ENCODE assay signal across 1 cellular context in the genomic region with DNA sequence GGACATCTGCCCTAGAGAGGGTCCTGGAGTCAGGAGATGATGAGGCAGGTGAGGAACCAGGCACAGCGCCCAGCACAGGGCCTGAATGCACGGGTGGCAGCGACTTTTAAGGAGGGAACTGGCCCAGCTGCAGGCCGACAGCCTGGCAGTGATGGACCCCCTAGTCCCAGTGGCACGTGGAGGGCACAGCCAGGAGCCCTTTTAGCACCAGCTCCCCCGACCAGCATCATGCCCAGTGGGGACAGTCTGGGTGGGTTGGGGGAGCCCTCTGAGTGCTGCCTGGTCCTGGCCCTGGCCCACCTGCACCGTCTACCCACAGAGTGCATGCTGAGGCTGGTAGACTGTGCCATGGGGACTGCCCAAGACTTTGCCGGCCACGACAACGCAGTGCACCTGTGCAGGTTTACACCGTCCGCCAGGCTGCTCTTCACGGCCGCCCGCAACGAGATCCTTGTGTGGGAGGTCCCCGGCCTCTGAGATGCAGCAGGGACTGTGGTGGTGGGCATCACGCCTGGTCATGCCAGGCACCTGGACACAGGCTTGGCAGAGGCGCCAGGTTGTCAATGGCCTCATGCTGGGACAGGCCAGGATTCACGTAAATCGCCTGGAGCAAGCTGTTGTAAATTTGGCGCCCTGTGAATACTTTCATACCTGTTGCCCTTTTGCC.
TF ChIP-seq lines count a peak whose summit lies in the region.

No MANE protein-coding gene starts in this region.

TF ChIP-seq in HCT116, 20 proteins besides CTCF, POLR2A, EP300 and RAD21 (continued from another document):
- TF ChIP-seq, protein P1, sequence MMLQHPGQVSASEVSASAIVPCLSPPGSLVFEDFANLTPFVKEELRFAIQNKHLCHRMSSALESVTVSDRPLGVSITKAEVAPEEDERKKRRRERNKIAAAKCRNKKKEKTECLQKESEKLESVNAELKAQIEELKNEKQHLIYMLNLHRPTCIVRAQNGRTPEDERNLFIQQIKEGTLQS (IDR thresholded peaks at IDR 0.05), result no peak
- TF ChIP-seq EZH2 (IDR thresholded peaks at IDR 0.05) (no peak), FOSL1 (IDR thresholded peaks at IDR 0.05; ENCODE audit: low read depth) (no peak), CEBPB (IDR thresholded peaks at IDR 0.05; ENCODE audit: low read depth) (no peak), MAX (IDR thresholded peaks at IDR 0.05) (no peak), SIN3A (IDR thresholded peaks at IDR 0.05; ENCODE audit: low read depth) (no peak), SP1 (IDR thresholded peaks at IDR 0.05; ENCODE audit: low read depth) (no peak), EZH2phosphoT487 (IDR thresholded peaks at IDR 0.05; ENCODE audit: borderline replicate concordance) (no peak)
